In the genomic region with DNA sequence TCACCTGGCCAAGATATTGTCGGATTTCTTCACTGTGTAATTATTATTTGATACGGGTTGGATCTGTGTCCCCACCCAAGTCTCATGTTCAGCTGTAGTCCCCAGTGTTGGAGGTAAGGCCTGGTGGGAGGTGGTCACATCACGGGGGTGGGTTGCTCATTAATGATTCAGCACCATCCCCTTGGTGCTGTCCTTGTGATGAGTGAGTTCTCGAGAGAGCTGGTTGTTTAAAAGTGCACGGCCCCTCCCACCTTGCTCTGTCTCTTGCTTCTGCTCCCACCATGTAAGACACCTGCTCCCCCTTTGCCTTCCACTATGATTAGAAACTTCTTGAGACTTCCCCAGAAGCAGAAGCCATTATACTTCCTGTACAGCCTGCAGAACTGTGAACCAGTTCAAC, we compare ENCODE assay signal across 24 cellular contexts.
"Had no signal": no experiment of that assay in that cellular context is flagged by ENCODE, and none has a peak within 500 bp of the region (broad histone marks: within the 10 kb centered on the region; RNA-seq: fewer than 3 reads in every experiment).

No MANE protein-coding gene starts in this region.

- H3K36me3 ChIP-seq: colonic mucosa, left ventricle myocardium inferior, lower lobe of right lung, neural progenitor cell, ovary, right atrium auricular region, suprapubic skin, thyroid gland, upper lobe of left lung, vagina had no signal

- H3K27ac ChIP-seq: colonic mucosa, foreskin keratinocyte, left ventricle myocardium inferior, lower lobe of right lung, neural progenitor cell, ovary, right atrium auricular region, suprapubic skin, thyroid gland, upper lobe of left lung had no signal

- DNase-seq: colonic mucosa; effector CD4-positive, alpha-beta T cell; endodermal cell; erythroblast; foreskin keratinocyte; immature natural killer cell; left ventricle myocardium inferior; lower lobe of right lung; naive thymus-derived CD4-positive, alpha-beta T cell; nucleus accumbens; stimulated activated CD4-positive, alpha-beta T cell treated with anti-CD3 and anti-CD28 coated beads, Interleukin-2, amount 100 ng/mL, for 48 hours; stimulated activated naive CD8-positive, alpha-beta T cell treated with anti-CD3 and anti-CD28 coated beads, Interleukin-15, Interleukin-2, amounts not matched to agents 100 U/mL and 50 U/mL, for 24 hours; thyroid gland had no signal

- H3K9me3 ChIP-seq: colonic mucosa, lower lobe of right lung, ovary, suprapubic skin, thyroid gland, upper lobe of left lung, vagina had no signal

- FAIRE-seq: endothelial cell of umbilical vein, keratinocyte had no signal

- H3K4me1 Mint-ChIP-seq: endodermal cell; immature natural killer cell; stimulated activated effector memory CD8-positive, alpha-beta T cell treated with anti-CD3 and anti-CD28 coated beads, Interleukin-12 subunit alpha, Interleukin-12 subunit beta, amount 100 ng/mL, for 72 hours had no signal

- H3K36me3 Mint-ChIP-seq: immature natural killer cell; memory B cell; naive thymus-derived CD4-positive, alpha-beta T cell; neural progenitor cell; stimulated activated effector memory CD8-positive, alpha-beta T cell treated with anti-CD3 and anti-CD28 coated beads, Interleukin-12 subunit alpha, Interleukin-12 subunit beta, amount 100 ng/mL, for 72 hours had no signal

- H3K4me3 Mint-ChIP-seq: endodermal cell; immature natural killer cell; memory B cell; naive thymus-derived CD4-positive, alpha-beta T cell; neural progenitor cell; stimulated activated effector memory CD8-positive, alpha-beta T cell treated with anti-CD3 and anti-CD28 coated beads, Interleukin-12 subunit alpha, Interleukin-12 subunit beta, amount 100 ng/mL, for 72 hours had no signal

- ATAC-seq: foreskin keratinocyte; lower lobe of right lung; naive thymus-derived CD4-positive, alpha-beta T cell; stimulated activated effector memory CD8-positive, alpha-beta T cell treated with anti-CD3 and anti-CD28 coated beads, Interleukin-12 subunit alpha, Interleukin-12 subunit beta, amount 100 ng/mL, for 72 hours; stimulated activated naive CD8-positive, alpha-beta T cell treated with anti-CD3 and anti-CD28 coated beads, Interleukin-15, Interleukin-2, amounts not matched to agents 100 U/mL and 50 U/mL, for 24 hours had no signal

- H3K9me3 Mint-ChIP-seq: stimulated activated effector memory CD8-positive, alpha-beta T cell treated with anti-CD3 and anti-CD28 coated beads, Interleukin-12 subunit alpha, Interleukin-12 subunit beta, amount 100 ng/mL, for 72 hours had no signal

- H3K27me3 ChIP-seq: colonic mucosa, neural progenitor cell, ovary, right atrium auricular region, suprapubic skin, thyroid gland, upper lobe of left lung, vagina had no signal

- H3K4me1 ChIP-seq: colonic mucosa, foreskin keratinocyte, lower lobe of right lung, neural progenitor cell, right atrium auricular region, thyroid gland, upper lobe of left lung had no signal

- H3K27ac Mint-ChIP-seq: endodermal cell; immature natural killer cell; memory B cell; naive thymus-derived CD4-positive, alpha-beta T cell; neural progenitor cell; stimulated activated effector memory CD8-positive, alpha-beta T cell treated with anti-CD3 and anti-CD28 coated beads, Interleukin-12 subunit alpha, Interleukin-12 subunit beta, amount 100 ng/mL, for 72 hours had no signal

- H3K4me3 ChIP-seq: colonic mucosa, left ventricle myocardium inferior, lower lobe of right lung, neural progenitor cell, ovary, right atrium auricular region, smooth muscle cell, suprapubic skin, thyroid gland, upper lobe of left lung, vagina had no signal
